In genomic region chr15:99110581-99111320, GRCh38 we compare ENCODE assay signal across 20 cellular contexts. TPM values are rescaled to one million over a fixed set of nuclear protein-coding genes. Genes with fewer than 3 reads are reported as not detected.
DNase-seq lines count a peak whose midpoint lies in the region; ATAC-seq and TF ChIP-seq lines count a peak whose summit lies in the region.
"Had no signal": no experiment of that assay in that cellular context is flagged by ENCODE, and none has a peak within 500 bp of the region (broad histone marks: within the 10 kb centered on the region; RNA-seq: fewer than 3 reads in every experiment).

No MANE protein-coding gene starts in this region.

- no peaks in the 10 kb centered on the region for H3F3A ChIP-seq in GM23248 (ENCODE audit: insufficient read depth)

- no peak overlapping the region for H3K27ac ChIP-seq in GM23248
- peak overlapping the region in 4 of 5 donors; percentile 15 to 96 (median 86) for H3K27ac ChIP-seq in stomach
- H3K27ac ChIP-seq: colonic mucosa, left lung, neutrophil, upper lobe of left lung had no signal

- no peak overlapping the region for H2AFZ ChIP-seq in GM23248

- no peaks in the 10 kb centered on the region for H3K9me3 ChIP-seq in GM23248 (ENCODE audit: low read depth)
- H3K9me3 ChIP-seq in stomach: no peaks in the 10 kb centered on the region
- H3K9me3 ChIP-seq: Caco-2, colonic mucosa, left lung, neutrophil, upper lobe of left lung had no signal

- 43 to 47% methylated on average over 8 of the region's 8 CpGs for WGBS in GM23248 (ENCODE audit: low coverage in 1 of 2, low lambda C conversion rate in 2 of 2, missing lambda C conversion rate in 2 of 2), 2 experiments
- 41 to 68% (median 53%) methylated on average over 8 of the region's 8 CpGs for WGBS in stomach, 5 donors

- no peak for ATAC-seq in GM19023 (IDR thresholded peaks at IDR 0.05; ENCODE audit: unreplicated experiment)
- ATAC-seq: left lung; stimulated activated naive B cell treated with anti-CD40 and anti-IgM and Interleukin-4, amounts not matched to agents 10 μg/mL and 1 μg/mL and 100 μg/mL, for 72 hours had no signal

- in situ Hi-C loops in GM23248 (cut with MboI): loop anchor here (25.0 kb wide), 1 partner anchor 627 kb away; the partner anchor contains the start of gene LYSMD4
- in situ Hi-C loops in astrocyte of the spinal cord (cut with HindIII; ENCODE audit: low sequenced_read_pairs): no loop called here

- TF ChIP-seq CTCF in astrocyte of the spinal cord (IDR thresholded peaks at IDR 0.05; ENCODE audit: low read depth, low read length): no peak
- no peak for TF ChIP-seq CTCF in fibroblast of villous mesenchyme (IDR thresholded peaks at IDR 0.05; ENCODE audit: insufficient read depth, low read depth, low read length)
- TF ChIP-seq CTCF in stomach (IDR thresholded peaks at IDR 0.05): no peak

- H3K9ac ChIP-seq in GM23248: no peak overlapping the region

- DNase-seq in GM23248 (peak; percentile 31), astrocyte of the spinal cord (ENCODE audit: low read depth, low spot score) (peak; percentile 30), fibroblast of villous mesenchyme (ENCODE audit: low read depth) (peak; percentile 21), stomach (no peak), NCI-H510A treated with DMSO at 0.1 percent for 48 hours (lab: John Stamatoyannopoulos, UW) (no peak), NCI-H1417 treated with DMSO at 0.1 percent for 48 hours (lab: John Stamatoyannopoulos, UW) (no peak)
- no peak for DNase-seq in stimulated activated naive CD4-positive, alpha-beta T cell (lab: John Stamatoyannopoulos, UW)
- DNase-seq: activated naive CD4-positive, alpha-beta T cell treated with anti-CD3 and anti-CD28 coated beads for 36 hours; activated T-cell treated with anti-CD3 and anti-CD28 coated beads for 4 hours; Caco-2; colonic mucosa; GOT3; left lung; NCI-H1105; NCI-H524 treated with DMSO at 0.1 percent for 48 hours; SIG-M5; stimulated activated naive B cell treated with anti-CD40 and anti-IgM and Interleukin-4, amounts not matched to agents 10 μg/mL and 1 μg/mL and 100 μg/mL, for 72 hours; upper lobe of left lung had no signal

- H3K36me3 ChIP-seq in GM23248 (ENCODE audit: low read depth) (no peaks in the 10 kb centered on the region), stomach (peaks cover 0 to 24% (median 4%) of the 10 kb centered on the region in 4 donors)
- H3K36me3 ChIP-seq: colonic mucosa, left lung, neutrophil had no signal

- no peaks in the 10 kb centered on the region for H3K79me2 ChIP-seq in GM23248 (ENCODE audit: insufficient read depth)

- H3K4me3 ChIP-seq in GM23248: no peak overlapping the region
- no peak overlapping the region for H3K4me3 ChIP-seq in astrocyte of the spinal cord (ENCODE audit: low read depth, low read length)
- no peak overlapping the region for H3K4me3 ChIP-seq in fibroblast of villous mesenchyme (ENCODE audit: low read depth, low read length)
- peak overlapping the region in 2 of 4 donors; percentile 66 to 69 for H3K4me3 ChIP-seq in stomach
- H3K4me3 ChIP-seq: colonic mucosa, left lung, upper lobe of left lung had no signal

- H3K27me3 ChIP-seq in GM23248 (replicated peaks; ENCODE audit: insufficient read depth) (0 out of 2 replicates have a peak, but pooled peaks cover 4% of the 10 kb centered on the region), stomach (peaks cover 0 to 16% (median 14%) of the 10 kb centered on the region in 3 donors)

- TF ChIP-seq EP300 in stomach (IDR thresholded peaks at IDR 0.05): no peak

- no peaks in the 10 kb centered on the region for H3K9me2 ChIP-seq in GM23248 (ENCODE audit: insufficient read depth)

- H3K4me2 ChIP-seq in GM23248 (ENCODE audit: unreplicated experiment): no peak overlapping the region

- H4K20me1 ChIP-seq in GM23248 (ENCODE audit: insufficient read depth): no peaks in the 10 kb centered on the region

- no peak for TF ChIP-seq POLR2A in stomach (IDR thresholded peaks at IDR 0.05)

- H3K4me1 ChIP-seq in GM23248 (ENCODE audit: insufficient read depth) (0 out of 2 replicates have a peak, but pooled peaks cover 4% of the 10 kb centered on the region), stomach (peaks cover 9 to 50% (median 27%) of the 10 kb centered on the region in 4 donors)
- H3K4me1 ChIP-seq: Caco-2, colonic mucosa had no signal

- intact Hi-C loops in stomach (cut with DNase I; ENCODE audit: low total_unique reads): no loop called here

RNA-seq across cellular contexts. Expression of gene SYNM, which starts 5.9 kb away (rescaled TPM):
- 0.97 and 1.6 TPM in 2 replicates for total RNA-seq in GM23248 (2014; rRNA removed; shearing (Covaris generic))
- 0.15 and 0.18 TPM in 2 replicates for polyA plus RNA-seq in GM23248 (2016; fragmentation: Nextera tagmentation; extraction: Ambion mirVana)
- total RNA-seq in fibroblast of villous mesenchyme: 5.6 and 8.4 TPM in 2 replicates
- total RNA-seq in stomach: 100 to 1,000 TPM in 4 of 5 donors, 10 to 100 TPM in 1; 71.3 to 469 (median 235) TPM
- 10 to 100 TPM in 1 of 3 donors, 1 to 10 TPM in 2; 4.0 to 88.7 (median 5.7) TPM for polyA plus RNA-seq in stomach

Comparison
In these comparisons a context has a peak if more than half of its experiments do, and no peak if none do; other contexts are left out.
1. DNase-seq: peak in GM23248 (single experiment), astrocyte of the spinal cord (single experiment) and fibroblast of villous mesenchyme (single experiment); none in stomach (single experiment), NCI-H510A treated with DMSO at 0.1 percent for 48 hours (single experiment), NCI-H1417 treated with DMSO at 0.1 percent for 48 hours (single experiment) and stimulated activated naive CD4-positive, alpha-beta T cell (0 of 6).